In the genomic region with DNA sequence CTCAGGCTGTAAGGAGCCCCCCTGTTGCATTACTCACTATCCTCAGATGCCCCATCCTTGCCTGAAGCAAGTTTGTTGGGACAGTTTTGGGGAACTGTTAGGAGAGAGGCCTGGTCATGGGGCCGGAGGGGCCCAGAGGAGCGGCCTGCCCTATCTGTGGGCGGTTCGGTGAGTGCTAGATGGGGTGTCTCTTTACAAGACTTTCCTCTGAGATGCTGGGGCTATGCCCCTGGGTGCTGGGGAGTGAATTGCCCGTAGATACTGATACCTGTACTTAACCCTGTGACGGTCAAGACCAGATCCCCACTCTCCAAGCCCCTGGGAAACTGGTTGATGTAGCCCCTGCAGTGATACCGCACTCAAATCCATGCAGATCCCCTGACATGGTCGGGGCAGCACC, we compare ENCODE assay signal across 18 cellular contexts.
"Had no signal": no experiment of that assay in that cellular context is flagged by ENCODE, and none has a peak within 500 bp of the region (broad histone marks: within the 10 kb centered on the region; RNA-seq: fewer than 3 reads in every experiment).

No MANE protein-coding gene starts in this region.

- DNase-seq: colonic mucosa; effector memory CD8-positive, alpha-beta T cell; mesenchymal stem cell; midbrain; naive thymus-derived CD4-positive, alpha-beta T cell; small intestine; stimulated activated CD4-positive, alpha-beta T cell treated with anti-CD3 and anti-CD28 coated beads, Interleukin-15, amount 100 ng/mL, for 24 hours; stimulated activated CD4-positive, alpha-beta T cell treated with anti-CD3 and anti-CD28 coated beads, Interleukin-2, amount 100 ng/mL, for 48 hours; stimulated activated naive B cell treated with anti-CD40 and anti-IgM and Interleukin-4, amounts not matched to agents 10 μg/mL and 1 μg/mL and 100 μg/mL, for 72 hours had no signal

- H3K36me3 ChIP-seq: colonic mucosa, neural progenitor cell, right lobe of liver, thoracic aorta, vagina had no signal

- H3K4me3 ChIP-seq: colonic mucosa, neural progenitor cell, right lobe of liver, thoracic aorta, tibial nerve, vagina had no signal

- ATAC-seq: effector memory CD8-positive, alpha-beta T cell; naive thymus-derived CD4-positive, alpha-beta T cell; right lobe of liver; stimulated activated naive B cell treated with anti-CD40 and anti-IgM and Interleukin-4, amounts not matched to agents 10 μg/mL and 1 μg/mL and 100 μg/mL, for 72 hours had no signal

- H3K27ac ChIP-seq: colonic mucosa, neural progenitor cell, parathyroid adenoma, right lobe of liver, thoracic aorta, tibial nerve, vagina had no signal

- H3K27me3 ChIP-seq: colonic mucosa, neural progenitor cell, right lobe of liver, tibial nerve, vagina had no signal

- H3K9me3 Mint-ChIP-seq: effector memory CD8-positive, alpha-beta T cell; naive thymus-derived CD4-positive, alpha-beta T cell; nephron; stimulated activated naive B cell treated with anti-CD40 and anti-IgM and Interleukin-4, amounts not matched to agents 10 μg/mL and 1 μg/mL and 100 μg/mL, for 72 hours; stimulated activated naive CD8-positive, alpha-beta T cell treated with anti-CD3 and anti-CD28 coated beads, Interleukin-15, Interleukin-2, amounts not matched to agents 100 ng/mL and 50 ng/mL, for 24 hours had no signal

- H3K4me3 Mint-ChIP-seq: effector memory CD8-positive, alpha-beta T cell; naive thymus-derived CD4-positive, alpha-beta T cell; nephron; neural progenitor cell; stimulated activated naive B cell treated with anti-CD40 and anti-IgM and Interleukin-4, amounts not matched to agents 10 μg/mL and 1 μg/mL and 100 μg/mL, for 72 hours; stimulated activated naive CD8-positive, alpha-beta T cell treated with anti-CD3 and anti-CD28 coated beads, Interleukin-15, Interleukin-2, amounts not matched to agents 100 ng/mL and 50 ng/mL, for 24 hours had no signal

- H3K4me1 ChIP-seq: colonic mucosa, parathyroid adenoma, right lobe of liver had no signal

- H3K9me3 ChIP-seq: colonic mucosa, right lobe of liver, thoracic aorta, tibial nerve, vagina had no signal

- H3K27me3 Mint-ChIP-seq: effector memory CD8-positive, alpha-beta T cell; naive thymus-derived CD4-positive, alpha-beta T cell; progenitor cell of endocrine pancreas; stimulated activated naive B cell treated with anti-CD40 and anti-IgM and Interleukin-4, amounts not matched to agents 10 μg/mL and 1 μg/mL and 100 μg/mL, for 72 hours; stimulated activated naive CD8-positive, alpha-beta T cell treated with anti-CD3 and anti-CD28 coated beads, Interleukin-15, Interleukin-2, amounts not matched to agents 100 ng/mL and 50 ng/mL, for 24 hours had no signal

- H3K27ac Mint-ChIP-seq: naive thymus-derived CD4-positive, alpha-beta T cell; neural progenitor cell; progenitor cell of endocrine pancreas; stimulated activated naive B cell treated with anti-CD40 and anti-IgM and Interleukin-4, amounts not matched to agents 10 μg/mL and 1 μg/mL and 100 μg/mL, for 72 hours; stimulated activated naive CD8-positive, alpha-beta T cell treated with anti-CD3 and anti-CD28 coated beads, Interleukin-15, Interleukin-2, amounts not matched to agents 100 ng/mL and 50 ng/mL, for 24 hours had no signal
